Comparison of ENCODE assay signal across 31 cellular contexts in the genomic region with DNA sequence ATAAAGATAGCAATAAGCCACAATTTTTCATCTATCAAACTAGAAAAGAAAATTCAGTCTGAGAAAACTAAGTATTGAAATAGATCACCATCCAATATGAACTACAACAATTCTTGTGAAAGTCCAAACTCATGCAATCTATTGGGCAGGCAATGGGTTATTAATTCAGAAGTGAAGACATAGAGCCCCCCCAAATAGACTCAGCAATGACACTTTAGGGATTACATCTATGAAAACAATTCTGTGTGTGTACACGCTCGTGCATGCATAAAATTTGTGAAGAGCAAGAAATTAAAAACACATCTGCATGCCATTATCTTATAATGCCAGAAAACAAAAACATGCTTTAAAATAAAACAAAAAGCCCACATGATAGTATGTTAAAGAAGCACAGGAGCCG.
"Had no signal": no experiment of that assay in that cellular context is flagged by ENCODE, and none has a peak within 500 bp of the region (broad histone marks: within the 10 kb centered on the region; RNA-seq: fewer than 3 reads in every experiment).

No MANE protein-coding gene starts in this region.

- H3K4me1 Mint-ChIP-seq: neural progenitor cell had no signal

- ATAC-seq: natural killer cell; psoas muscle; right cardiac atrium; right lobe of liver; stimulated activated memory B cell treated with anti-CD40 and anti-IgM and Interleukin-4, amounts not matched to agents 10 μg/mL and 1 μg/mL and 100 μg/mL, for 72 hours; stimulated activated naive CD8-positive, alpha-beta T cell treated with anti-CD3 and anti-CD28 coated beads, Interleukin-15, amount 100 ng/mL, for 72 hours; stimulated activated naive CD8-positive, alpha-beta T cell treated with anti-CD3 and anti-CD28 coated beads, Interleukin-15, Interleukin-2, amounts not matched to agents 100 U/mL and 50 U/mL, for 24 hours; upper lobe of right lung had no signal

- H3K36me3 Mint-ChIP-seq: natural killer cell had no signal

- H3K9me3 Mint-ChIP-seq: natural killer cell; nephron; stimulated activated naive CD8-positive, alpha-beta T cell treated with anti-CD3 and anti-CD28 coated beads, Interleukin-15, amount 100 ng/mL, for 72 hours had no signal

- H3K27me3 Mint-ChIP-seq: progenitor cell of endocrine pancreas; stimulated activated memory B cell treated with anti-CD40 and anti-IgM and Interleukin-4, amounts not matched to agents 10 μg/mL and 1 μg/mL and 100 μg/mL, for 72 hours; stimulated activated naive CD8-positive, alpha-beta T cell treated with anti-CD3 and anti-CD28 coated beads, Interleukin-15, amount 100 ng/mL, for 72 hours; type B pancreatic cell had no signal

- DNase-seq: natural killer cell; occipital lobe; ovary; posterior cingulate gyrus; psoas muscle; right cardiac atrium; right lobe of liver; spleen; stimulated activated CD4-positive, alpha-beta T cell treated with anti-CD3 and anti-CD28 coated beads, Interleukin-12 subunit alpha, Interleukin-12 subunit beta, amount 100 ng/mL, for 4 hours; stimulated activated CD4-positive, alpha-beta T cell treated with anti-CD3 and anti-CD28 coated beads, Interleukin-1b, Interleukin-23, amount 100 ng/mL, for 48 hours; stimulated activated CD4-positive, alpha-beta T cell treated with anti-CD3 and anti-CD28 coated beads, Interleukin-4, amount 100 ng/mL, for 1 hour; stimulated activated CD4-positive, alpha-beta T cell treated with anti-CD3 and anti-CD28 coated beads, Interleukin-4, amount 100 ng/mL, for 4 hours; stimulated activated CD8-positive, alpha-beta memory T cell treated with anti-CD3 and anti-CD28 coated beads, Interleukin-4, amount 100 ng/mL, for 48 hours; stimulated activated naive CD4-positive, alpha-beta T cell; stimulated activated naive CD8-positive, alpha-beta T cell treated with anti-CD3 and anti-CD28 coated beads, Interleukin-15, amount 100 ng/mL, for 72 hours; stimulated activated naive CD8-positive, alpha-beta T cell treated with anti-CD3 and anti-CD28 coated beads, Interleukin-15, Interleukin-2, amounts not matched to agents 100 U/mL and 50 U/mL, for 24 hours; substantia nigra; testis; tibial artery; transverse colon; upper lobe of right lung; uterus had no signal

- H3K27ac Mint-ChIP-seq: natural killer cell; nephron; neural progenitor cell; progenitor cell of endocrine pancreas; stimulated activated memory B cell treated with anti-CD40 and anti-IgM and Interleukin-4, amounts not matched to agents 10 μg/mL and 1 μg/mL and 100 μg/mL, for 72 hours; stimulated activated naive CD8-positive, alpha-beta T cell treated with anti-CD3 and anti-CD28 coated beads, Interleukin-15, amount 100 ng/mL, for 72 hours; type B pancreatic cell had no signal

- H3K4me2 ChIP-seq: neural progenitor cell, smooth muscle cell had no signal

- H3K9me3 ChIP-seq: ovary, psoas muscle, right lobe of liver, suprapubic skin, testis, tibial artery, transverse colon, upper lobe of right lung, uterus had no signal

- H3K4me3 ChIP-seq: neural progenitor cell, ovary, psoas muscle, right lobe of liver, skin epidermis, smooth muscle cell, spleen, suprapubic skin, testis, tibial artery, transverse colon, upper lobe of right lung, uterus had no signal

- H3K27ac ChIP-seq: neural progenitor cell, ovary, parathyroid adenoma, psoas muscle, right lobe of liver, skin epidermis, spleen, suprapubic skin, testis, tibial artery, transverse colon, upper lobe of right lung, uterus had no signal

- H3K4me1 ChIP-seq: neural progenitor cell, parathyroid adenoma, testis, tibial artery, upper lobe of right lung, uterus had no signal

- H3K4me3 Mint-ChIP-seq: natural killer cell; nephron; neural progenitor cell; stimulated activated memory B cell treated with anti-CD40 and anti-IgM and Interleukin-4, amounts not matched to agents 10 μg/mL and 1 μg/mL and 100 μg/mL, for 72 hours; stimulated activated naive CD8-positive, alpha-beta T cell treated with anti-CD3 and anti-CD28 coated beads, Interleukin-15, amount 100 ng/mL, for 72 hours; type B pancreatic cell had no signal
